ENCODE assay signal across 19 cellular contexts in genomic region chr3:132289311-132289710, GRCh38. TPM values are rescaled to one million over a fixed set of nuclear protein-coding genes. Genes with fewer than 3 reads are reported as not detected.
"Had no signal": no experiment of that assay in that cellular context is flagged by ENCODE, and none has a peak within 500 bp of the region (broad histone marks: within the 10 kb centered on the region; RNA-seq: fewer than 3 reads in every experiment).

No MANE protein-coding gene starts in this region.

- H3K27me3 ChIP-seq: stomach had no signal

- H3K27ac Mint-ChIP-seq: activated naive CD8-positive, alpha-beta T cell treated with anti-CD3 and anti-CD28 coated beads for 36 hours; nephron progenitor cell; progenitor cell of endocrine pancreas; type B pancreatic cell had no signal

- H3K36me3 ChIP-seq: stomach, WERI-Rb-1 had no signal

- H3K4me3 Mint-ChIP-seq: activated naive CD8-positive, alpha-beta T cell treated with anti-CD3 and anti-CD28 coated beads for 36 hours; nephron progenitor cell; type B pancreatic cell had no signal

- H3K27me3 Mint-ChIP-seq: progenitor cell of endocrine pancreas, type B pancreatic cell had no signal

- H3K27ac ChIP-seq: skin epidermis, stomach, WERI-Rb-1 had no signal

- H3K4me1 Mint-ChIP-seq: activated naive CD8-positive, alpha-beta T cell treated with anti-CD3 and anti-CD28 coated beads for 36 hours had no signal

- DNase-seq: activated CD4-positive, alpha-beta T cell treated with anti-CD3 and anti-CD28 coated beads for 1 hour; activated naive CD8-positive, alpha-beta T cell treated with anti-CD3 and anti-CD28 coated beads for 36 hours; amniotic stem cell; caudate nucleus; erythroblast; midbrain; nephron progenitor cell; occipital lobe; right cardiac atrium; stomach; WERI-Rb-1 had no signal

- ATAC-seq: left lobe of liver, right cardiac atrium had no signal

- H3K36me3 Mint-ChIP-seq: activated naive CD8-positive, alpha-beta T cell treated with anti-CD3 and anti-CD28 coated beads for 36 hours had no signal

- H3K4me3 ChIP-seq: lung, skin epidermis, stomach had no signal

- H3K9me3 Mint-ChIP-seq: activated naive CD8-positive, alpha-beta T cell treated with anti-CD3 and anti-CD28 coated beads for 36 hours had no signal

RNA-seq across cellular contexts. Expression of gene ACP3, which starts 27.9 kb away (rescaled TPM):
- total RNA-seq: activated CD8-positive, alpha-beta memory T cell treated with anti-CD3 and anti-CD28 coated beads for 36 hours; activated naive CD8-positive, alpha-beta T cell treated with anti-CD3 and anti-CD28 coated beads for 36 hours; glomerular endothelial cell; left lobe of liver; T-helper 2 cell treated with Interferon-gamma antibody and Interleukin-4, amounts not matched to agents 100 ng/mL and 5 ng/mL, for 36 hours had no signal
